1 cellular context compared by ENCODE assay signal in the genomic region with DNA sequence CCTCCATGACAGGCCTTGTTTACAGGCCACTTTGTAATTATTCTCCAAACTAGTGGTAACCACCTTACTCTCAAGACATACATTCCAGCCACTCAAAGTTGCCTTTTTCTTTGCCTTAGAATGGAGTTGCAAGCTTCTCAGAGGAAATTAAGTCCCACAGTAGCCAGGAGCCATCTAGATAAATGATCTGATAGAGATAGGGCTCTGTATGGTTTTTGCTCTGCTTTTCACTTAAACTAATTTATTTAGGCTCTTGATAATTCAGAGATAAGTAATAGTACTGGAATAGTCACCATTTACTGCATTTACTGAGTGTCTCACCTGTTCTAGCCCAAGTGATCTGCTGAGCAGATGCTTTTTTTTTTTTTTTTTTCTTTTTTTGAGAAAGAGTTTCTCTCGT.
TF ChIP-seq lines count a peak whose summit lies in the region.

No MANE protein-coding gene starts in this region.

TF ChIP-seq in WTC11, 78 proteins besides CTCF, POLR2A, EP300 and RAD21 (continued from another document):
- no peak for TF ChIP-seq ZSCAN18 (CRISPR knock-in tag; IDR thresholded peaks at IDR 0.05)
- TF ChIP-seq, protein P1, sequence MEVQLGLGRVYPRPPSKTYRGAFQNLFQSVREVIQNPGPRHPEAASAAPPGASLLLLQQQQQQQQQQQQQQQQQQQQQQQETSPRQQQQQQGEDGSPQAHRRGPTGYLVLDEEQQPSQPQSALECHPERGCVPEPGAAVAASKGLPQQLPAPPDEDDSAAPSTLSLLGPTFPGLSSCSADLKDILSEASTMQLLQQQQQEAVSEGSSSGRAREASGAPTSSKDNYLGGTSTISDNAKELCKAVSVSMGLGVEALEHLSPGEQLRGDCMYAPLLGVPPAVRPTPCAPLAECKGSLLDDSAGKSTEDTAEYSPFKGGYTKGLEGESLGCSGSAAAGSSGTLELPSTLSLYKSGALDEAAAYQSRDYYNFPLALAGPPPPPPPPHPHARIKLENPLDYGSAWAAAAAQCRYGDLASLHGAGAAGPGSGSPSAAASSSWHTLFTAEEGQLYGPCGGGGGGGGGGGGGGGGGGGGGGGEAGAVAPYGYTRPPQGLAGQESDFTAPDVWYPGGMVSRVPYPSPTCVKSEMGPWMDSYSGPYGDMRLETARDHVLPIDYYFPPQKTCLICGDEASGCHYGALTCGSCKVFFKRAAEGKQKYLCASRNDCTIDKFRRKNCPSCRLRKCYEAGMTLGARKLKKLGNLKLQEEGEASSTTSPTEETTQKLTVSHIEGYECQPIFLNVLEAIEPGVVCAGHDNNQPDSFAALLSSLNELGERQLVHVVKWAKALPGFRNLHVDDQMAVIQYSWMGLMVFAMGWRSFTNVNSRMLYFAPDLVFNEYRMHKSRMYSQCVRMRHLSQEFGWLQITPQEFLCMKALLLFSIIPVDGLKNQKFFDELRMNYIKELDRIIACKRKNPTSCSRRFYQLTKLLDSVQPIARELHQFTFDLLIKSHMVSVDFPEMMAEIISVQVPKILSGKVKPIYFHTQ (CRISPR knock-in tag; IDR thresholded peaks at IDR 0.05), result no peak
- no peak for TF ChIP-seq ATF2 (CRISPR knock-in tag; IDR thresholded peaks at IDR 0.05; ENCODE audit: borderline replicate concordance, low read depth)
- TF ChIP-seq, protein P2, sequence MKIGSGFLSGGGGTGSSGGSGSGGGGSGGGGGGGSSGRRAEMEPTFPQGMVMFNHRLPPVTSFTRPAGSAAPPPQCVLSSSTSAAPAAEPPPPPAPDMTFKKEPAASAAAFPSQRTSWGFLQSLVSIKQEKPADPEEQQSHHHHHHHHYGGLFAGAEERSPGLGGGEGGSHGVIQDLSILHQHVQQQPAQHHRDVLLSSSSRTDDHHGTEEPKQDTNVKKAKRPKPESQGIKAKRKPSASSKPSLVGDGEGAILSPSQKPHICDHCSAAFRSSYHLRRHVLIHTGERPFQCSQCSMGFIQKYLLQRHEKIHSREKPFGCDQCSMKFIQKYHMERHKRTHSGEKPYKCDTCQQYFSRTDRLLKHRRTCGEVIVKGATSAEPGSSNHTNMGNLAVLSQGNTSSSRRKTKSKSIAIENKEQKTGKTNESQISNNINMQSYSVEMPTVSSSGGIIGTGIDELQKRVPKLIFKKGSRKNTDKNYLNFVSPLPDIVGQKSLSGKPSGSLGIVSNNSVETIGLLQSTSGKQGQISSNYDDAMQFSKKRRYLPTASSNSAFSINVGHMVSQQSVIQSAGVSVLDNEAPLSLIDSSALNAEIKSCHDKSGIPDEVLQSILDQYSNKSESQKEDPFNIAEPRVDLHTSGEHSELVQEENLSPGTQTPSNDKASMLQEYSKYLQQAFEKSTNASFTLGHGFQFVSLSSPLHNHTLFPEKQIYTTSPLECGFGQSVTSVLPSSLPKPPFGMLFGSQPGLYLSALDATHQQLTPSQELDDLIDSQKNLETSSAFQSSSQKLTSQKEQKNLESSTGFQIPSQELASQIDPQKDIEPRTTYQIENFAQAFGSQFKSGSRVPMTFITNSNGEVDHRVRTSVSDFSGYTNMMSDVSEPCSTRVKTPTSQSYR (CRISPR knock-in tag; IDR thresholded peaks at IDR 0.05), result no peak
- no peak for TF ChIP-seq ELF4 (CRISPR knock-in tag; IDR thresholded peaks at IDR 0.05; ENCODE audit: low read depth)
